Comparison of ENCODE assay signal across 10 cellular contexts in genomic region chr1:64514197-64514765, GRCh38. TPM values are rescaled to one million over a fixed set of nuclear protein-coding genes. Genes with fewer than 3 reads are reported as not detected.
DNase-seq lines count a peak whose midpoint lies in the region; ATAC-seq and TF ChIP-seq lines count a peak whose summit lies in the region.
"Had no signal": no experiment of that assay in that cellular context is flagged by ENCODE, and none has a peak within 500 bp of the region (broad histone marks: within the 10 kb centered on the region; RNA-seq: fewer than 3 reads in every experiment).

No MANE protein-coding gene starts in this region.

- ATAC-seq in left lung (peak; percentile 43), GM18519 (IDR thresholded peaks at IDR 0.05; ENCODE audit: low FRiP score, unreplicated experiment) (no peak)
- ATAC-seq: activated T-helper 17 cell treated with anti-CD3 and anti-CD28 coated beads, Interleukin-2, amount 50 U/mL, for 72 hours; PC-3 had no signal

- no peaks in the 10 kb centered on the region for H3K36me3 ChIP-seq in Loucy (ENCODE audit: insufficient read depth, low read length)
- no peaks in the 10 kb centered on the region for H3K36me3 ChIP-seq in mammary epithelial cell (ENCODE audit: insufficient read depth, low read length)
- H3K36me3 ChIP-seq in left lung = no peaks in the 10 kb centered on the region
- no peaks in the 10 kb centered on the region for H3K36me3 ChIP-seq in tibial artery

- CTCF ChIA-PET in mammary epithelial cell (lab: Charles Lee; ENCODE audit: low non-redundant PET) = no interaction called here

- WGBS in mammary epithelial cell (ENCODE audit: low coverage, missing lambda C conversion rate) = 0% methylated on average over 1 of the region's 1 CpG

- H3K4me1 ChIP-seq in Loucy (ENCODE audit: insufficient read depth, low read length, poor library complexity, severe bottlenecking) (peaks cover 42% of the 10 kb centered on the region), mammary epithelial cell (ENCODE audit: insufficient read depth, low read length) (peaks cover 8% of the 10 kb centered on the region), left lung (peaks cover 16 to 63% of the 10 kb centered on the region in 2 donors), tibial artery (peaks cover 0 to 53% (median 32%) of the 10 kb centered on the region in 4 donors)

- H3K9me2 ChIP-seq in Loucy (replicated peaks; ENCODE audit: low read depth, low read length) = no peaks in the 10 kb centered on the region

- H3K27ac ChIP-seq in mammary epithelial cell (ENCODE audit: insufficient read depth, low read depth, low read length) (no peak overlapping the region), left lung (peak overlapping the region; percentile 1 to 35), tibial artery (peak overlapping the region; percentile 59 to 60)

- peak overlapping the region; percentile 15 for H3K9ac ChIP-seq in Loucy (ENCODE audit: low read depth, low read length, poor library complexity, severe bottlenecking)
- no peak overlapping the region for H3K9ac ChIP-seq in mammary epithelial cell (ENCODE audit: insufficient read depth, low read length)

- H2AFZ ChIP-seq in Loucy (ENCODE audit: low read length) (no peak overlapping the region), mammary epithelial cell (ENCODE audit: low read depth, low read length) (peak overlapping the region; percentile 8)

- no peak overlapping the region for H3K4me3 ChIP-seq in Loucy (ENCODE audit: low read length, poor library complexity, severe bottlenecking)
- H3K4me3 ChIP-seq in mammary epithelial cell (replicated peaks in 1 of 3; ENCODE audit: insufficient read depth in 1 of 3, low read depth in 2 of 3, low read length in 3 of 3) = no peak overlapping the region
- H3K4me3 ChIP-seq in left lung = no peak overlapping the region
- no peak overlapping the region for H3K4me3 ChIP-seq in tibial artery

- dilution Hi-C loops in mammary epithelial cell (cut with HindIII; ENCODE audit: low sequenced_read_pairs) = no loop called here

- intact Hi-C loops in mammary epithelial cell (cut with micrococcal nuclease) (no loop called here), left lung (cut with DNase I) (no loop called here), tibial artery (cut with DNase I; ENCODE audit: low total_unique reads) (no loop called here)

- H3K79me2 ChIP-seq in Loucy (ENCODE audit: insufficient read depth, low read length) (peaks cover 48% of the 10 kb centered on the region), mammary epithelial cell (ENCODE audit: insufficient read depth, low read length) (peaks cover 2% of the 10 kb centered on the region)

- DNase-seq in mammary epithelial cell = peak; percentile 4
- no peak for DNase-seq in left lung
- DNase-seq in tibial artery = no peak
- DNase-seq in AML-193 (lab: John Stamatoyannopoulos, UW) = no peak
- no peak for DNase-seq in SW 1271 (lab: John Stamatoyannopoulos, UW)
- DNase-seq: immature natural killer cell, PC-3 had no signal

- H3K4me2 ChIP-seq in Loucy (ENCODE audit: low read depth, low read length, poor library complexity, severe bottlenecking) = peak overlapping the region; percentile 51
- H3K4me2 ChIP-seq in mammary epithelial cell (ENCODE audit: insufficient read depth, low read depth, low read length) = peak overlapping the region; percentile 11

- H4K20me1 ChIP-seq in Loucy (ENCODE audit: insufficient read depth, low read length, poor library complexity, severe bottlenecking) = peaks cover 2% of the 10 kb centered on the region
- H4K20me1 ChIP-seq in mammary epithelial cell (ENCODE audit: insufficient read depth, low read length) = no peaks in the 10 kb centered on the region

- TF ChIP-seq CTCF in Loucy (conservative IDR thresholded peaks at IDR 0.05; ENCODE audit: low read length) = no peak
- TF ChIP-seq CTCF in mammary epithelial cell (conservative IDR thresholded peaks at IDR 0.05 in 1 of 2, IDR thresholded peaks at IDR 0.05 in 1 of 2; ENCODE audit: extremely low read depth in 1 of 2, insufficient read depth in 1 of 2, low read depth in 1 of 2, low read length in 2 of 2) = no peak
- TF ChIP-seq CTCF in left lung (IDR thresholded peaks at IDR 0.05) = no peak
- TF ChIP-seq CTCF in tibial artery (IDR thresholded peaks at IDR 0.05) = no peak

- no peaks in the 10 kb centered on the region for H3K9me3 ChIP-seq in Loucy (ENCODE audit: insufficient read depth, low read depth, low read length)
- no peaks in the 10 kb centered on the region for H3K9me3 ChIP-seq in mammary epithelial cell (replicated peaks; ENCODE audit: insufficient read depth, low read length)
- no peaks in the 10 kb centered on the region for H3K9me3 ChIP-seq in left lung
- no peaks in the 10 kb centered on the region for H3K9me3 ChIP-seq in tibial artery

- no TSS peak for BruUV-seq in mammary epithelial cell (replicated peaks; lab: Mats Ljungman, UMichigan)

- no peaks in the 10 kb centered on the region for H3F3A ChIP-seq in Loucy (ENCODE audit: low read depth)

- in situ Hi-C loops in mammary epithelial cell (cut with MboI; ENCODE audit: low sequenced_read_pairs in 2 of 2) = no loop called here

- no peaks in the 10 kb centered on the region for H3K27me3 ChIP-seq in Loucy (ENCODE audit: insufficient read depth, low read length, poor library complexity, severe bottlenecking)
- no peaks in the 10 kb centered on the region for H3K27me3 ChIP-seq in mammary epithelial cell (ENCODE audit: insufficient read depth, low read length)
- no peaks in the 10 kb centered on the region for H3K27me3 ChIP-seq in left lung
- no peaks in the 10 kb centered on the region for H3K27me3 ChIP-seq in tibial artery

RNA-seq across cellular contexts. Expression of gene CACHD1, which starts 44.4 kb away (rescaled TPM):
- 10 to 100 TPM in 1 of 2 donors, 1 to 10 TPM in 1; 4.6 to 12.0 TPM for total RNA-seq in mammary epithelial cell
- 1.7 TPM for polyA plus RNA-seq in mammary epithelial cell
- polyA minus RNA-seq in mammary epithelial cell = 12.6 TPM
- 10 to 100 TPM; 11.3 to 17.9 TPM for total RNA-seq in left lung
- polyA plus RNA-seq: immature natural killer cell had no signal
